Comparison of ENCODE assay signal across 9 cellular contexts in genomic region chr16:75377971-75378386, GRCh38. TPM values are rescaled to one million over a fixed set of nuclear protein-coding genes. Genes with fewer than 3 reads are reported as not detected.
DNase-seq lines count a peak whose midpoint lies in the region; ATAC-seq, FAIRE-seq and TF ChIP-seq lines count a peak whose summit lies in the region.
"Had no signal": no experiment of that assay in that cellular context is flagged by ENCODE, and none has a peak within 500 bp of the region (broad histone marks: within the 10 kb centered on the region; RNA-seq: fewer than 3 reads in every experiment).

No MANE protein-coding gene starts in this region.

- in situ Hi-C loops in HepG2 (cut with HindIII; ENCODE audit: extremely low pct_ligation_motif_present, low pct_unique_long_range_greater_than_20kb) = no loop called here

- peaks cover 42% of the 10 kb centered on the region for H3K36me3 Mint-ChIP-seq in MCF 10A (ENCODE audit: insufficient read depth, unreplicated experiment)
- H3K36me3 Mint-ChIP-seq in activated T-cell treated with anti-CD3 and anti-CD28 coated beads, Interleukin-2, amount 50 U/mL, for 4 hours (ENCODE audit: insufficient read depth) = peaks cover 43% of the 10 kb centered on the region

- BruUV-seq in HepG2 (replicated peaks; lab: Mats Ljungman, UMichigan) = no TSS peak
- no TSS peak for BruUV-seq in MCF 10A (replicated peaks; lab: Mats Ljungman, UMichigan)

- H3K4me3 ChIP-seq in liver (ENCODE audit: low read depth in 1 of 3, low read length in 3 of 3) (no peak overlapping the region), HepG2 (replicated peaks in 1 of 3; ENCODE audit: insufficient read depth in 1 of 3, low read depth in 2 of 3, low read length in 3 of 3) (no peak overlapping the region), uterus (no peak overlapping the region), small intestine (ENCODE audit: low read depth in 1 of 2, low read length in 2 of 2) (no peak overlapping the region)
- H3K4me3 ChIP-seq: stomach had no signal

- POLR2A ChIA-PET in HepG2 (lab: Yijun Ruan, JAX) = interaction anchor here (3.1 kb wide), 1 partner anchor 72 kb away, joined by 12 read pairs; no protein-coding TSS in a partner anchor
- POLR2A ChIA-PET in MCF 10A (lab: Yijun Ruan, JAX) = interaction anchor here (0.9 to 5.2 kb wide), 12 partner anchors 24 to 188 kb away, joined by 3 to 103 read pairs (median 7); partner anchors contain the start of gene BCAR1

- TF ChIP-seq EP300 in HepG2 (IDR thresholded peaks at IDR 0.05; ENCODE audit: low read depth in 2 of 2, low read length in 2 of 2) (no peak), HepG2 (CRISPR knock-in tag; IDR thresholded peaks at IDR 0.05; ENCODE audit: borderline replicate concordance) (no peak)

- no peak for TF ChIP-seq RAD21 in liver (IDR thresholded peaks at IDR 0.05)
- TF ChIP-seq RAD21 in HepG2 (CRISPR knock-in tag; IDR thresholded peaks at IDR 0.05) = no peak

- peaks cover 38% of the 10 kb centered on the region for H3K4me1 Mint-ChIP-seq in MCF 10A (ENCODE audit: insufficient read depth, unreplicated experiment)
- H3K4me1 Mint-ChIP-seq in activated T-cell treated with anti-CD3 and anti-CD28 coated beads, Interleukin-2, amount 50 U/mL, for 4 hours (ENCODE audit: low read depth) = peaks cover 53% of the 10 kb centered on the region

- DNase-seq in HepG2 (ENCODE audit: low spot score) (no peak), MCF 10A (ENCODE audit: unreplicated experiment) (peak; percentile 93), kidney glomerular epithelial cell (lab: John Stamatoyannopoulos, UW) (peak; percentile 86), uterus (peak in 1 of 2 donors; percentile 47), small intestine (no peak)
- DNase-seq in activated T-cell treated with anti-CD3 and anti-CD28 coated beads, Interleukin-2, amount 50 U/mL, for 4 hours = no peak
- DNase-seq: stomach had no signal

- no peak overlapping the region for H3K4me2 ChIP-seq in HepG2 (ENCODE audit: low read depth, low read length)

- H3K9ac ChIP-seq in liver (ENCODE audit: low read depth in 1 of 2, low read length in 2 of 2) = no peak overlapping the region
- H3K9ac ChIP-seq in HepG2 (ENCODE audit: insufficient read depth, low read depth, low read length) = no peak overlapping the region

- no peaks in the 10 kb centered on the region for H3K9me3 ChIP-seq in liver (ENCODE audit: control insufficient read depth in 4 of 4, low read length in 3 of 4)
- H3K9me3 ChIP-seq in HepG2 (ENCODE audit: low read length) = no peaks in the 10 kb centered on the region
- H3K9me3 ChIP-seq in uterus = no peaks in the 10 kb centered on the region
- no peaks in the 10 kb centered on the region for H3K9me3 ChIP-seq in small intestine (ENCODE audit: control insufficient read depth, low read depth)
- H3K9me3 ChIP-seq: stomach had no signal

- no peak for TF ChIP-seq POLR2A in HepG2 (IDR thresholded peaks at IDR 0.05; ENCODE audit: insufficient read depth in 1 of 2, low read depth in 2 of 2, low read length in 2 of 2)
- TF ChIP-seq POLR2A in uterus (IDR thresholded peaks at IDR 0.05) = no peak

- no peak overlapping the region for H2AFZ ChIP-seq in HepG2 (ENCODE audit: low read length)

- peak overlapping the region; percentile 33 to 34 for H3K27ac ChIP-seq in liver (ENCODE audit: low read depth in 1 of 2, low read length in 2 of 2)
- H3K27ac ChIP-seq in HepG2 (ENCODE audit: extremely low read length, insufficient read depth, low read length) = no peak overlapping the region
- H3K27ac ChIP-seq in uterus = peak overlapping the region; percentile 0 to 53
- peak overlapping the region in 1 of 2 donors; percentile 74 for H3K27ac ChIP-seq in small intestine (ENCODE audit: low read depth in 1 of 2, low read length in 1 of 2)

- H3K27me3 Mint-ChIP-seq in MCF 10A (ENCODE audit: insufficient read depth, unreplicated experiment) = no peaks in the 10 kb centered on the region
- H3K27me3 Mint-ChIP-seq in activated T-cell treated with anti-CD3 and anti-CD28 coated beads, Interleukin-2, amount 50 U/mL, for 4 hours (ENCODE audit: low read depth) = no peaks in the 10 kb centered on the region

- FAIRE-seq in HepG2 (lab: Jason Lieb, UNC) = no peak
- no peak for FAIRE-seq in small intestine (lab: Jason Lieb, UNC)

- intact Hi-C loops in HepG2 (cut with micrococcal nuclease; ENCODE audit: unreplicated experiment) = no loop called here
- intact Hi-C loops in MCF 10A (cut with micrococcal nuclease) = loop anchor here (1.0 to 2.0 kb wide), 2 partner anchors 35 to 73 kb away; no protein-coding TSS in a partner anchor
- intact Hi-C loops in uterus (cut with DNase I; ENCODE audit: low total_unique reads) = no loop called here

- ATAC-seq in HepG2 (no peak), GM18520 (IDR thresholded peaks at IDR 0.05; ENCODE audit: unreplicated experiment) (no peak)
- ATAC-seq in activated T-cell treated with anti-CD3 and anti-CD28 coated beads, Interleukin-2, amount 50 U/mL, for 4 hours = no peak

- H4K20me1 ChIP-seq in HepG2 (ENCODE audit: insufficient read depth, low read length) = no peaks in the 10 kb centered on the region

- peaks cover 0 to 3% (median 0%) of the 10 kb centered on the region in 4 donors for H3K36me3 ChIP-seq in liver (ENCODE audit: control insufficient read depth in 4 of 4, insufficient read depth in 3 of 4, low read depth in 1 of 4, low read length in 3 of 4)
- H3K36me3 ChIP-seq in HepG2 (replicated peaks in 1 of 2; ENCODE audit: control insufficient read depth in 1 of 2, insufficient read depth in 2 of 2, low read length in 2 of 2) = peaks cover 12 to 54% of the 10 kb centered on the region in 2 experiments
- no peaks in the 10 kb centered on the region for H3K36me3 ChIP-seq in uterus
- H3K36me3 ChIP-seq in small intestine (ENCODE audit: control insufficient read depth in 2 of 2, insufficient read depth in 2 of 2, low read length in 2 of 2) = peaks cover 0 to 2% of the 10 kb centered on the region in 2 donors

- H3K27me3 ChIP-seq in liver (ENCODE audit: control insufficient read depth in 4 of 4, insufficient read depth in 4 of 4, low read length in 3 of 4) (no peaks in the 10 kb centered on the region), HepG2 (ENCODE audit: control insufficient read depth in 1 of 2, insufficient read depth in 2 of 2, low read length in 2 of 2) (no peaks in the 10 kb centered on the region), uterus (no peaks in the 10 kb centered on the region), small intestine (ENCODE audit: control insufficient read depth in 2 of 2, insufficient read depth in 2 of 2, low read length in 2 of 2) (no peaks in the 10 kb centered on the region)
- H3K27me3 ChIP-seq: stomach had no signal

- no peak for TF ChIP-seq CTCF in liver (IDR thresholded peaks at IDR 0.05; ENCODE audit: low read depth, low read length, missing input control)
- TF ChIP-seq CTCF in HepG2 (CRISPR knock-in tag; IDR thresholded peaks at IDR 0.05) = no peak
- TF ChIP-seq CTCF in MCF 10A (IDR thresholded peaks at IDR 0.05; ENCODE audit: unreplicated experiment) = no peak
- TF ChIP-seq CTCF in uterus (IDR thresholded peaks at IDR 0.05) = no peak

- H3K9me3 Mint-ChIP-seq in MCF 10A (ENCODE audit: unreplicated experiment) = no peaks in the 10 kb centered on the region
- no peaks in the 10 kb centered on the region for H3K9me3 Mint-ChIP-seq in activated T-cell treated with anti-CD3 and anti-CD28 coated beads, Interleukin-2, amount 50 U/mL, for 4 hours

- CTCF ChIA-PET in HepG2 (lab: Yijun Ruan, JAX; ENCODE audit: low intra/inter-chr PET ratio, low total read pairs) = no interaction called here
- CTCF ChIA-PET in MCF 10A (lab: Yijun Ruan, JAX) = interaction anchor here (0.6 to 3.6 kb wide), 10 partner anchors 13 to 179 kb away, joined by 3 to 29 read pairs (median 4); no protein-coding TSS in a partner anchor

- WGBS in liver = 64% methylated on average over 2 of the region's 2 CpGs
- 47% methylated on average over 2 of the region's 2 CpGs for WGBS in HepG2 (ENCODE audit: low lambda C conversion rate)
- 34 to 39% (median 37%) methylated on average over 2 of the region's 2 CpGs for WGBS in small intestine, 3 donors

- H3K4me3 Mint-ChIP-seq in MCF 10A (ENCODE audit: unreplicated experiment) = peak overlapping the region; percentile 33
- no peak overlapping the region for H3K4me3 Mint-ChIP-seq in activated T-cell treated with anti-CD3 and anti-CD28 coated beads, Interleukin-2, amount 50 U/mL, for 4 hours

- H3K4me1 ChIP-seq in liver (ENCODE audit: control insufficient read depth in 4 of 4, insufficient read depth in 4 of 4, low read length in 3 of 4) (peaks cover 2 to 16% (median 13%) of the 10 kb centered on the region in 4 donors), HepG2 (ENCODE audit: insufficient read depth, low read length) (peaks cover 16% of the 10 kb centered on the region), uterus (no peaks in the 10 kb centered on the region), small intestine (ENCODE audit: control insufficient read depth in 2 of 2, insufficient read depth in 1 of 2, low read depth in 1 of 2, low read length in 1 of 2) (peaks cover 5 to 14% of the 10 kb centered on the region in 2 donors)

- no peaks in the 10 kb centered on the region for H3K79me2 ChIP-seq in HepG2 (ENCODE audit: insufficient read depth, low read length)

- H3K27ac Mint-ChIP-seq in MCF 10A (ENCODE audit: low read depth, unreplicated experiment) = peak overlapping the region; percentile 99

RNA-seq across cellular contexts. Expression of gene CFDP1, which starts 55.3 kb away (rescaled TPM):
- total RNA-seq in liver (10 to 100 TPM; 20.5 to 34.4 TPM), HepG2 (2016; rRNA removed; fragmentation: Illumina TruSeq; extraction: Trizol) (153 and 198 TPM in 2 replicates), MCF 10A (2022) (41.3 and 44.7 TPM in 2 replicates), uterus (10 to 100 TPM; 22.3 to 90.8 (median 73.4) TPM)
- polyA plus RNA-seq in liver (10 to 100 TPM; 33.4 to 49.2 TPM), HepG2 (2011; rRNA removed) (59.8 and 78.6 TPM in 2 replicates), small intestine (100 to 1,000 TPM; 108 to 390 (median 337) TPM)
- total RNA-seq in HepG2 (2016; cell fraction: cytosol; rRNA removed; fragmentation: Illumina TruSeq; extraction: Trizol; ENCODE audit: low read depth) = 62.1 and 75.2 TPM in 2 replicates
- 158 and 200 TPM in 2 replicates for total RNA-seq in HepG2 (2016; cell fraction: insoluble cytoplasmic fraction; rRNA removed; fragmentation: Illumina TruSeq; extraction: Trizol)
- 94.4 and 95.7 TPM in 2 replicates for total RNA-seq in HepG2 (2016; cell fraction: membrane; rRNA removed; fragmentation: Illumina TruSeq; extraction: Trizol)
- 114 and 122 TPM in 2 replicates for total RNA-seq in HepG2 (2016; cell fraction: nucleus; rRNA removed; fragmentation: Illumina TruSeq; extraction: Trizol)
- 47.6 and 66.3 TPM in 2 replicates for polyA plus RNA-seq in HepG2 (2011; cell fraction: cytosol; rRNA removed)
- polyA plus RNA-seq in HepG2 (2011; cell fraction: nucleus; rRNA removed) = 20.8 and 33.7 TPM in 2 replicates
- 118 and 187 TPM in 2 replicates for polyA plus RNA-seq in HepG2 (2012)
- polyA plus RNA-seq in HepG2 (2016; cell fraction: cytosol; fragmentation: Illumina TruSeq; extraction: Trizol; ENCODE audit: low read depth) = 54.9 and 57.9 TPM in 2 replicates
- polyA plus RNA-seq in HepG2 (2016; cell fraction: insoluble cytoplasmic fraction; fragmentation: Illumina TruSeq; extraction: Trizol; ENCODE audit: low read depth) = 250 and 275 TPM in 2 replicates
- 82.6 and 88.7 TPM in 2 replicates for polyA plus RNA-seq in HepG2 (2016; cell fraction: membrane; fragmentation: Illumina TruSeq; extraction: Trizol; ENCODE audit: low read depth)
- polyA plus RNA-seq in HepG2 (2016; cell fraction: nucleus; fragmentation: Illumina TruSeq; extraction: Trizol; ENCODE audit: insufficient read depth, low read depth) = 118 and 119 TPM in 2 replicates
- 11.4 and 17.2 TPM in 2 replicates for polyA minus RNA-seq in HepG2 (2011; rRNA and poly(A)+ RNA removed; ENCODE audit: low replicate concordance)
- 30.3 and 32.7 TPM in 2 replicates for polyA minus RNA-seq in HepG2 (2011; cell fraction: cytosol; rRNA and poly(A)+ RNA removed)
- polyA minus RNA-seq in HepG2 (2011; cell fraction: nucleus; rRNA and poly(A)+ RNA removed) = 95.4 and 106 TPM in 2 replicates
- 10 to 100 TPM; 28.3 to 33.2 (median 28.6) TPM for total RNA-seq in activated T-cell treated with anti-CD3 and anti-CD28 coated beads, Interleukin-2, amount 50 U/mL, for 4 hours

Comparison
In these comparisons a context has a peak if more than half of its experiments do, and no peak if none do; other contexts are left out.
1. DNase-seq: peak in MCF 10A (single experiment) and kidney glomerular epithelial cell (single experiment); none in HepG2 (single experiment), activated T-cell treated with anti-CD3 and anti-CD28 coated beads, Interleukin-2, amount 50 U/mL, for 4 hours (single experiment) and small intestine (single experiment).